Comparison of ENCODE assay signal across 1 cellular context in genomic region chr3:160565442-160566403, GRCh38.
TF ChIP-seq lines count a peak whose summit lies in the region.

Gene KPNA4, minus strand, starts transcription at chr3:160565571. Its CDS starts 289 bp downstream, at chr3:160565282.

TF ChIP-seq in HCT116, 20 proteins besides CTCF, POLR2A, EP300 and RAD21 (continued from another document):
- TF ChIP-seq YY1 (IDR thresholded peaks at IDR 0.05; ENCODE audit: extremely low read depth, insufficient replicate concordance, low read depth, low read length) (no peak), TCF7L2 (IDR thresholded peaks at IDR 0.05; ENCODE audit: borderline replicate concordance, extremely low read depth, insufficient read depth, insufficient read length) (peak; percentile 82), SP1 (IDR thresholded peaks at IDR 0.05; ENCODE audit: low read depth) (peak; percentile 78), ATF3 (IDR thresholded peaks at IDR 0.05) (no peak), SIN3A (IDR thresholded peaks at IDR 0.05; ENCODE audit: low read depth) (peak; percentile 62; the same call in 1 of the 2 replicates)
